8 cellular contexts compared by ENCODE assay signal in the genomic region with DNA sequence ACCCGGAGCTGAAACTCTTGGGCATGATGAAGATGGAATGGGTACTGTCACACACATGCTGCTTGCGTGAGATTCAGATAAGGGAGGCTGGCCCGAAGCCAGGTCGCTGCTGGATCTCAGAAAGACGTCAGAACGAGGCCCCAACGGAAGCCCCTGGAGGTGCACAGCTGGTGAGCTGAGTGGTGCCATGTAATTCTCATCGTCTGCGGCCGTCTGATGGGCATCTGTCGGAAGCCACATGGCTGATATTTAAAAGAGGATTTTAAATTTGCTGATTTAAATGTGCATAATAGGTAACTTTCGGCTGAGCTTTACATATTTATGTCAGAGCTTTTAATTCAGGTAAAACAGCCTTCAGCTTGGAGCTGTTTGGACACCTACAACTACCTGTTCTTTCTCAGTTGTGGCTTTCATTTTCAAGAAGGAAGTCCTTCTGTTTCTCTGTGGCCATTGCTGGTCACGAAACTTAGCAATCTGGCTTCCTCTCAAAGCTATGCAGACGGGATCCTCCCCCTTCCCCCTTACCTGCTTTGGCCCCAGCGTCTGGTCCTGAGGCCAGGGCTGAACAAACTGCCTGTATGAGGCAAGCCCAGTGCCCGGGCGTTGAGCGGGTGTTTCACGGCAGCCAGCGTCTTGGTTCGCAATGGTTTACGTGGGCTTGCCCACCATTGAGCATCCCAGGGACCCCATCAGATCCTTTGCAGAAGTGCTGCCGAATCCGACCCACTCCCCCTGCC. TPM values are rescaled to one million over a fixed set of nuclear protein-coding genes. Genes with fewer than 3 reads are reported as not detected.
DNase-seq lines count a peak whose midpoint lies in the region; ATAC-seq and TF ChIP-seq lines count a peak whose summit lies in the region.

No MANE protein-coding gene starts in this region.

- H3K36me3 ChIP-seq in heart left ventricle: peaks cover 0 to 3% (median 0%) of the 10 kb centered on the region in 9 donors

- H3K27ac ChIP-seq in heart left ventricle: peak overlapping the region; percentile 58 to 96 (median 87)

- no peak for TF ChIP-seq POLR2A in heart left ventricle (IDR thresholded peaks at IDR 0.05)

- H3K27me3 ChIP-seq in heart left ventricle: no peaks in the 10 kb centered on the region

- H3K4me3 ChIP-seq in heart left ventricle: peak overlapping the region in 4 of 12 donors; percentile 17 to 43 (median 24)

- ATAC-seq in GM18511 (IDR thresholded peaks at IDR 0.05; ENCODE audit: unreplicated experiment) (peak; percentile 74), HG02884 (IDR thresholded peaks at IDR 0.05; ENCODE audit: unreplicated experiment) (peak; percentile 54), heart left ventricle (peak in 1 of 4 donors; percentile 2)

- H3K9me3 ChIP-seq in heart left ventricle: no peaks in the 10 kb centered on the region

- TF ChIP-seq CTCF in heart left ventricle (IDR thresholded peaks at IDR 0.05): no peak

- peaks cover 8 to 56% (median 37%) of the 10 kb centered on the region in 12 donors for H3K4me1 ChIP-seq in heart left ventricle

- WGBS in heart left ventricle, 4 donors: 46 to 58% (median 48%) methylated on average over 22 to 24 of the region's 24 CpGs

- intact Hi-C loops in heart left ventricle (cut with DNase I): loop anchor here in 2 of 10 donors (1.0 to 5.0 kb wide), 3 partner anchors 27 to 141 kb away; no protein-coding TSS in a partner anchor

- DNase-seq in NOMO-1 treated with DMSO at 0.1 percent for 48 hours (lab: John Stamatoyannopoulos, UW; ENCODE audit: unreplicated experiment): peak; percentile 77
- peak; percentile 77 to 82 for DNase-seq in activated T-cell treated with anti-CD3 and anti-CD28 coated beads, Interleukin-2, amount 50 U/mL, for 48 hours
- DNase-seq in heart left ventricle: peak in 3 of 5 donors; percentile 50 to 58 (median 57)
- peak; percentile 48 to 52 for DNase-seq in stimulated activated CD4-positive, alpha-beta T cell treated with anti-CD3 and anti-CD28 coated beads, Interleukin-1b, Interleukin-23, amount 100 ng/mL, for 4 hours (ENCODE audit: low read depth in 2 of 2)
- no peak for DNase-seq in amniotic stem cell (lab: John Stamatoyannopoulos, UW)
- DNase-seq in DMS114 treated with DMSO at 0.1 percent for 48 hours (lab: John Stamatoyannopoulos, UW; ENCODE audit: unreplicated experiment): no peak

RNA-seq across cellular contexts. Expression of a gene that starts 9.2 kb away (rescaled TPM):
- total RNA-seq in heart left ventricle: 10 to 100 TPM in 5 of 9 donors, 1 to 10 TPM in 3, under 1 TPM in 1; 1.00 to 54.0 (median 10.4) TPM
- polyA plus RNA-seq in heart left ventricle: 10 to 100 TPM; 14.5 to 24.4 TPM

RNA-seq across cellular contexts. Expression of a gene that starts 57.2 kb away (rescaled TPM):
- under 1 TPM in 3 of 9 donors, not detected in 6; 0.07 to 0.32 (median 0.07) TPM for total RNA-seq in heart left ventricle
- polyA plus RNA-seq in heart left ventricle: under 1 TPM in 1 of 2 donors, not detected in 1; 0.01 TPM

Comparison
In these comparisons a context has a peak if more than half of its experiments do, and no peak if none do; other contexts are left out.
1. DNase-seq: peak in NOMO-1 treated with DMSO at 0.1 percent for 48 hours (single experiment), activated T-cell treated with anti-CD3 and anti-CD28 coated beads, Interleukin-2, amount 50 U/mL, for 48 hours (2 of 2), heart left ventricle (3 of 5) and stimulated activated CD4-positive, alpha-beta T cell treated with anti-CD3 and anti-CD28 coated beads, Interleukin-1b, Interleukin-23, amount 100 ng/mL, for 4 hours (2 of 2); none in amniotic stem cell (single experiment) and DMS114 treated with DMSO at 0.1 percent for 48 hours (single experiment).